In genomic region chr17:44374306-44375195, GRCh38 we compare ENCODE assay signal across 17 cellular contexts. TPM values are rescaled to one million over a fixed set of nuclear protein-coding genes. Genes with fewer than 3 reads are reported as not detected.
A peak's percentile ranks its signal among the peaks of the same experiment; 100 is the strongest.
DNase-seq lines count a peak whose midpoint lies in the region; ATAC-seq and TF ChIP-seq lines count a peak whose summit lies in the region.
"Had no signal": no experiment of that assay in that cellular context is flagged by ENCODE, and none has a peak within 500 bp of the region (broad histone marks: within the 10 kb centered on the region; RNA-seq: fewer than 3 reads in every experiment).

No MANE protein-coding gene starts in this region.

- no peaks in the 10 kb centered on the region for H3K79me2 ChIP-seq in SK-N-SH (ENCODE audit: insufficient read depth)
- H3K79me2 ChIP-seq in smooth muscle cell (ENCODE audit: low read depth) = no peaks in the 10 kb centered on the region

- peaks cover 11% of the 10 kb centered on the region for H3K27me3 Mint-ChIP-seq in activated CD4-positive, alpha-beta T cell treated with anti-CD3 and anti-CD28 coated beads, Interleukin-2, amount 10 ng/mL, durations not matched to agents 24 days and 14 days

- CTCF ChIA-PET in SK-N-SH (lab: Yijun Ruan, JAX) = interaction anchor here (1.0 to 2.4 kb wide), 5 partner anchors 13 to 168 kb away, joined by 3 to 11 read pairs (median 7); no protein-coding TSS in a partner anchor

- H2AFZ ChIP-seq in SK-N-SH (ENCODE audit: low read depth) = no peak overlapping the region
- no peak overlapping the region for H2AFZ ChIP-seq in smooth muscle cell (ENCODE audit: low read depth)

- TF ChIP-seq EP300 in SK-N-SH (IDR thresholded peaks at IDR 0.05; ENCODE audit: borderline replicate concordance in 1 of 2, low read depth in 1 of 2, low read length in 1 of 2) = no peak
- TF ChIP-seq EP300 in upper lobe of left lung (IDR thresholded peaks at IDR 0.05) = no peak

- H3K9ac ChIP-seq in SK-N-SH = no peak overlapping the region
- H3K9ac ChIP-seq in smooth muscle cell (ENCODE audit: low read depth) = no peak overlapping the region

- H3K4me1 Mint-ChIP-seq in activated CD4-positive, alpha-beta T cell treated with anti-CD3 and anti-CD28 coated beads, Interleukin-2, amount 10 ng/mL, durations not matched to agents 24 days and 14 days = peaks cover 2% of the 10 kb centered on the region

- H3K4me2 ChIP-seq in SK-N-SH (no peak overlapping the region), smooth muscle cell (no peak overlapping the region)

- no peak overlapping the region for H3K27ac Mint-ChIP-seq in activated CD4-positive, alpha-beta T cell treated with anti-CD3 and anti-CD28 coated beads, Interleukin-2, amount 10 ng/mL, durations not matched to agents 24 days and 14 days
- H3K27ac Mint-ChIP-seq: activated CD8-positive, alpha-beta T cell treated with anti-CD3 and anti-CD28 coated beads, Interleukin-2, amount 10 ng/mL, durations not matched to agents 7 days and 5 days; activated naive CD4-positive, alpha-beta T cell treated with anti-CD3 and anti-CD28 coated beads for 36 hours; naive thymus-derived CD4-positive, alpha-beta T cell had no signal

- no peak overlapping the region for H3K4me3 ChIP-seq in SK-N-SH (ENCODE audit: low read depth in 2 of 2, low read length in 1 of 2)
- H3K4me3 ChIP-seq in upper lobe of left lung = peak overlapping the region in 1 of 4 donors; percentile 8
- H3K4me3 ChIP-seq in smooth muscle cell = no peak overlapping the region

- TF ChIP-seq CTCF in SK-N-SH (IDR thresholded peaks at IDR 0.05) (no peak), upper lobe of left lung (IDR thresholded peaks at IDR 0.05) (no peak), smooth muscle cell (IDR thresholded peaks at IDR 0.05; ENCODE audit: borderline replicate concordance, insufficient read depth, poor library complexity, severe bottlenecking) (no peak)

- no peak for TF ChIP-seq POLR2A in upper lobe of left lung (IDR thresholded peaks at IDR 0.05)

- H3K4me1 ChIP-seq in SK-N-SH (ENCODE audit: control insufficient read depth in 1 of 2, insufficient read depth in 2 of 2, low read depth in 1 of 2, low read length in 1 of 2) (no peaks in the 10 kb centered on the region), upper lobe of left lung (peaks cover 2 to 22% (median 10%) of the 10 kb centered on the region in 4 donors), smooth muscle cell (ENCODE audit: low read depth) (no peaks in the 10 kb centered on the region)

- H3K27ac ChIP-seq in SK-N-SH (ENCODE audit: low read depth in 2 of 2, low read length in 1 of 2) = no peak overlapping the region
- H3K27ac ChIP-seq in upper lobe of left lung = no peak overlapping the region
- H3K27ac ChIP-seq in smooth muscle cell (ENCODE audit: low read depth) = no peak overlapping the region
- H3K27ac ChIP-seq: epithelial cell of prostate had no signal

- no peaks in the 10 kb centered on the region for H3K9me3 ChIP-seq in SK-N-SH
- H3K9me3 ChIP-seq in upper lobe of left lung = no peaks in the 10 kb centered on the region
- H3K9me3 ChIP-seq in smooth muscle cell (replicated peaks; ENCODE audit: low read depth) = no peaks in the 10 kb centered on the region

- DNase-seq in SK-N-SH (peak; percentile 44), ecto neural progenitor cell (ENCODE audit: low spot score) (peak; percentile 77), left colon (peak in 1 of 2 donors; percentile 43), upper lobe of left lung (peak; percentile 41 to 85), smooth muscle cell (lab: John Stamatoyannopoulos, UW; ENCODE audit: unreplicated experiment) (no peak)
- DNase-seq in activated CD4-positive, alpha-beta T cell treated with anti-CD3 and anti-CD28 coated beads, Interleukin-2, amount 10 ng/mL, durations not matched to agents 24 days and 14 days = no peak
- DNase-seq: activated CD8-positive, alpha-beta T cell treated with anti-CD3 and anti-CD28 coated beads, Interleukin-2, amount 10 ng/mL, durations not matched to agents 7 days and 5 days; activated naive CD4-positive, alpha-beta T cell treated with anti-CD3 and anti-CD28 coated beads for 36 hours; cerebellar nuclear complex; DMS 273 treated with DMSO at 0.1 percent for 48 hours; KG1; naive thymus-derived CD4-positive, alpha-beta T cell; NCI-H187 treated with DMSO at 0.1 percent for 48 hours had no signal

- H3K9me2 ChIP-seq in SK-N-SH = no peaks in the 10 kb centered on the region

- H3K36me3 ChIP-seq in SK-N-SH (replicated peaks in 1 of 2; ENCODE audit: control insufficient read depth in 1 of 2, insufficient read depth in 2 of 2, low read length in 1 of 2) = no peaks in the 10 kb centered on the region
- H3K36me3 ChIP-seq in upper lobe of left lung = no peaks in the 10 kb centered on the region
- no peaks in the 10 kb centered on the region for H3K36me3 ChIP-seq in smooth muscle cell (ENCODE audit: low read depth)

- H3K36me3 Mint-ChIP-seq in activated CD4-positive, alpha-beta T cell treated with anti-CD3 and anti-CD28 coated beads, Interleukin-2, amount 10 ng/mL, durations not matched to agents 24 days and 14 days (ENCODE audit: low read depth) = no peaks in the 10 kb centered on the region
- H3K36me3 Mint-ChIP-seq: naive thymus-derived CD4-positive, alpha-beta T cell had no signal

- no peaks in the 10 kb centered on the region for H3K27me3 ChIP-seq in SK-N-SH (ENCODE audit: insufficient read depth)
- no peaks in the 10 kb centered on the region for H3K27me3 ChIP-seq in upper lobe of left lung
- H3K27me3 ChIP-seq in smooth muscle cell (ENCODE audit: low read depth) = no peaks in the 10 kb centered on the region

- 85% methylated on average over 17 of the region's 31 CpGs for WGBS in SK-N-SH (ENCODE audit: low lambda C conversion rate)
- 37 to 71% methylated on average over 7 to 28 of the region's 31 CpGs for WGBS in upper lobe of left lung, 2 donors
- whole genome bisulfite sequencing in smooth muscle cell (ENCODE audit: low lambda C conversion rate) = 48% methylated on average over 22 of the region's 31 CpGs

- H3K9me3 Mint-ChIP-seq in activated CD4-positive, alpha-beta T cell treated with anti-CD3 and anti-CD28 coated beads, Interleukin-2, amount 10 ng/mL, durations not matched to agents 24 days and 14 days = no peaks in the 10 kb centered on the region
- H3K9me3 Mint-ChIP-seq: activated naive CD4-positive, alpha-beta T cell treated with anti-CD3 and anti-CD28 coated beads for 36 hours had no signal

- POLR2A ChIA-PET in SK-N-SH (lab: Yijun Ruan, JAX) = no interaction called here

- ATAC-seq in SK-N-SH treated with all-trans-retinoic acid at 6 μM for 48 hours (no peak), left colon (peak; percentile 73), upper lobe of left lung (ENCODE audit: low FRiP score in 2 of 2) (peak; percentile 7 to 15), GM21528 (IDR thresholded peaks at IDR 0.05; ENCODE audit: low FRiP score, unreplicated experiment) (no peak)
- ATAC-seq: activated CD8-positive, alpha-beta T cell treated with anti-CD3 and anti-CD28 coated beads, Interleukin-2, amount 10 ng/mL, durations not matched to agents 7 days and 5 days; naive thymus-derived CD4-positive, alpha-beta T cell had no signal

- H3F3A ChIP-seq in SK-N-SH (replicated peaks; ENCODE audit: insufficient read depth) (no peaks in the 10 kb centered on the region), smooth muscle cell (ENCODE audit: low read depth) (no peaks in the 10 kb centered on the region)

- no peak overlapping the region for H3K4me3 Mint-ChIP-seq in activated CD4-positive, alpha-beta T cell treated with anti-CD3 and anti-CD28 coated beads, Interleukin-2, amount 10 ng/mL, durations not matched to agents 24 days and 14 days
- H3K4me3 Mint-ChIP-seq: activated CD8-positive, alpha-beta T cell treated with anti-CD3 and anti-CD28 coated beads, Interleukin-2, amount 10 ng/mL, durations not matched to agents 7 days and 5 days; activated naive CD4-positive, alpha-beta T cell treated with anti-CD3 and anti-CD28 coated beads for 36 hours; naive thymus-derived CD4-positive, alpha-beta T cell had no signal

- H4K20me1 ChIP-seq in SK-N-SH (ENCODE audit: insufficient read depth) (no peaks in the 10 kb centered on the region), smooth muscle cell (ENCODE audit: low read depth) (no peaks in the 10 kb centered on the region)

- TF ChIP-seq RAD21 in SK-N-SH (IDR thresholded peaks at IDR 0.05; ENCODE audit: low read length) = no peak

- intact Hi-C loops in left colon (cut with DNase I, micrococcal nuclease) = no loop called here
- intact Hi-C loops in activated CD4-positive, alpha-beta T cell treated with anti-CD3 and anti-CD28 coated beads, Interleukin-2, amount 10 ng/mL, durations not matched to agents 24 days and 14 days (cut with micrococcal nuclease) = no loop called here

RNA-seq across cellular contexts. Expression of gene FAM171A2, which starts 10.9 kb away (rescaled TPM):
- 4.8 and 4.9 TPM in 2 replicates for polyA plus RNA-seq in SK-N-SH (2012; rRNA removed)
- 1.8 and 3.6 TPM in 2 replicates for polyA plus RNA-seq in SK-N-SH (2012; cell fraction: cytosol; rRNA removed)
- polyA plus RNA-seq in SK-N-SH (2012; cell fraction: nucleus; rRNA removed) = 4.0 and 4.5 TPM in 2 replicates
- total RNA-seq in left colon = under 1 TPM; 0.24 to 0.67 TPM
- 1 to 10 TPM in 2 of 6 donors, under 1 TPM in 3, not detected in 1; 0.61 to 4.6 (median 0.98) TPM for total RNA-seq in upper lobe of left lung
- 0.21 and 0.26 TPM in 2 replicates for total RNA-seq in activated CD4-positive, alpha-beta T cell treated with anti-CD3 and anti-CD28 coated beads, Interleukin-2, amount 10 ng/mL, durations not matched to agents 24 days and 14 days
- 31.5 TPM in 2 replicates for total RNA-seq in smooth muscle cell
- 28.4 and 28.8 TPM in 2 replicates for polyA plus RNA-seq in smooth muscle cell
- total RNA-seq: T-helper 1 cell treated with Interleukin-12 subunit alpha and Interleukin-12 subunit beta and Interleukin-4 antibody, amounts not matched to agents 30 ng/mL and 1 ng/mL, for 36 hours had no signal

RNA-seq across cellular contexts. Expression of gene ITGA2B, which starts 14.9 kb away (rescaled TPM):
- polyA plus RNA-seq in SK-N-SH (2012; rRNA removed) (1.3 and 1.9 TPM in 2 replicates), smooth muscle cell (3.9 and 4.0 TPM in 2 replicates)
- 0.21 and 0.35 TPM in 2 replicates for polyA plus RNA-seq in SK-N-SH (2012; cell fraction: cytosol; rRNA removed)
- 7.6 and 8.4 TPM in 2 replicates for polyA plus RNA-seq in SK-N-SH (2012; cell fraction: nucleus; rRNA removed)
- total RNA-seq in left colon (under 1 TPM; 0.37 to 0.39 TPM), upper lobe of left lung (10 to 100 TPM in 3 of 6 donors, 1 to 10 TPM in 3; 3.0 to 18.1 (median 7.5) TPM), smooth muscle cell (1.0 and 2.1 TPM in 2 replicates)
- 0.65 and 0.85 TPM in 2 replicates for total RNA-seq in activated CD4-positive, alpha-beta T cell treated with anti-CD3 and anti-CD28 coated beads, Interleukin-2, amount 10 ng/mL, durations not matched to agents 24 days and 14 days
- polyA plus RNA-seq: naive thymus-derived CD4-positive, alpha-beta T cell had no signal

RNA-seq across cellular contexts. Expression of gene GRN, which starts 29.4 kb away (rescaled TPM):
- 360 and 442 TPM in 2 replicates for polyA plus RNA-seq in SK-N-SH (2012; rRNA removed)
- 126 and 213 TPM in 2 replicates for polyA plus RNA-seq in SK-N-SH (2012; cell fraction: cytosol; rRNA removed)
- polyA plus RNA-seq in SK-N-SH (2012; cell fraction: nucleus; rRNA removed) = 427 and 781 TPM in 2 replicates
- total RNA-seq in left colon = 100 to 1,000 TPM; 439 to 572 TPM
- 1,000 to 10,000 TPM in 4 of 6 donors, 100 to 1,000 TPM in 2; 439 to 1,887 (median 1,220) TPM for total RNA-seq in upper lobe of left lung
- total RNA-seq in activated CD4-positive, alpha-beta T cell treated with anti-CD3 and anti-CD28 coated beads, Interleukin-2, amount 10 ng/mL, durations not matched to agents 24 days and 14 days = 33.0 and 34.6 TPM in 2 replicates
- total RNA-seq in smooth muscle cell = 85.9 and 125 TPM in 2 replicates
- 322 and 338 TPM in 2 replicates for polyA plus RNA-seq in smooth muscle cell

RNA-seq across cellular contexts. Expression of gene SLC25A39, which starts 49.9 kb away (rescaled TPM):
- polyA plus RNA-seq in SK-N-SH (2012; rRNA removed) = 106 and 131 TPM in 2 replicates
- polyA plus RNA-seq in SK-N-SH (2012; cell fraction: cytosol; rRNA removed) = 58.4 and 82.3 TPM in 2 replicates
- 260 and 343 TPM in 2 replicates for polyA plus RNA-seq in SK-N-SH (2012; cell fraction: nucleus; rRNA removed)
- total RNA-seq in left colon = 100 to 1,000 TPM; 137 to 148 TPM
- 100 to 1,000 TPM in 3 of 6 donors, 10 to 100 TPM in 3; 56.8 to 144 (median 98.6) TPM for total RNA-seq in upper lobe of left lung
- total RNA-seq in activated CD4-positive, alpha-beta T cell treated with anti-CD3 and anti-CD28 coated beads, Interleukin-2, amount 10 ng/mL, durations not matched to agents 24 days and 14 days = 172 TPM in 2 replicates
- 62.6 and 106 TPM in 2 replicates for total RNA-seq in smooth muscle cell
- polyA plus RNA-seq in smooth muscle cell = 147 and 169 TPM in 2 replicates

Comparison
In these comparisons a context has a peak if more than half of its experiments do, and no peak if none do; other contexts are left out.
1. DNase-seq: peak in SK-N-SH (single experiment), ecto neural progenitor cell (single experiment) and upper lobe of left lung (2 of 2); none in activated CD4-positive, alpha-beta T cell treated with anti-CD3 and anti-CD28 coated beads, Interleukin-2, amount 10 ng/mL, durations not matched to agents 24 days and 14 days (single experiment) and smooth muscle cell (single experiment).
2. ATAC-seq: peak in left colon (single experiment) and upper lobe of left lung (2 of 2); none in SK-N-SH treated with all-trans-retinoic acid at 6 μM for 48 hours (single experiment) and GM21528 (single experiment).